ENCODE assay signal across 8 cellular contexts in genomic region chr12:104462931-104463339, GRCh38. TPM values are rescaled to one million over a fixed set of nuclear protein-coding genes. Genes with fewer than 3 reads are reported as not detected.
DNase-seq lines count a peak whose midpoint lies in the region; ATAC-seq and TF ChIP-seq lines count a peak whose summit lies in the region.

No MANE protein-coding gene starts in this region.

- CTCF ChIA-PET in activated CD8-positive, alpha-beta T cell treated with anti-CD3 and anti-CD28 coated beads, Interleukin-2, amount 10 ng/mL, durations not matched to agents 7 days and 5 days (lab: Charles Lee) = interaction anchor here (0.8 to 1.0 kb wide), 2 partner anchors 15 to 81 kb away, joined by 4 to 7 read pairs; no protein-coding TSS in a partner anchor

- H3K4me1 Mint-ChIP-seq in activated CD8-positive, alpha-beta T cell treated with anti-CD3 and anti-CD28 coated beads, Interleukin-2, amount 10 ng/mL, durations not matched to agents 7 days and 5 days (ENCODE audit: low read depth) = peaks cover 79% of the 10 kb centered on the region
- H3K4me1 Mint-ChIP-seq in natural killer cell treated with Interleukin-12 subunit alpha and Interleukin-12 subunit beta and Interleukin-15 and Interleukin-18, amount 100 ng/mL, for 72 hours (ENCODE audit: low read depth in 2 of 2) = peaks cover 61 to 77% of the 10 kb centered on the region in 2 donors

- H3K27me3 Mint-ChIP-seq in activated CD8-positive, alpha-beta T cell treated with anti-CD3 and anti-CD28 coated beads, Interleukin-2, amount 10 ng/mL, durations not matched to agents 7 days and 5 days (ENCODE audit: low read depth) = no peaks in the 10 kb centered on the region
- H3K27me3 Mint-ChIP-seq in natural killer cell treated with Interleukin-12 subunit alpha and Interleukin-12 subunit beta and Interleukin-15 and Interleukin-18, amount 100 ng/mL, for 72 hours = no peaks in the 10 kb centered on the region

- no peak for TF ChIP-seq POLR2A in body of pancreas (IDR thresholded peaks at IDR 0.05)

- POLR2A ChIA-PET in activated CD8-positive, alpha-beta T cell treated with anti-CD3 and anti-CD28 coated beads, Interleukin-2, amount 10 ng/mL, durations not matched to agents 7 days and 5 days (lab: Charles Lee) = interaction anchor here (1.0 kb wide), 3 partner anchors 11 to 22 kb away, joined by 3 to 10 read pairs (median 5); no protein-coding TSS in a partner anchor

- H3K4me3 Mint-ChIP-seq in activated CD8-positive, alpha-beta T cell treated with anti-CD3 and anti-CD28 coated beads, Interleukin-2, amount 10 ng/mL, durations not matched to agents 7 days and 5 days = peak overlapping the region; percentile 81
- H3K4me3 Mint-ChIP-seq in natural killer cell treated with Interleukin-12 subunit alpha and Interleukin-12 subunit beta and Interleukin-15 and Interleukin-18, amount 100 ng/mL, for 72 hours = peak overlapping the region; percentile 99

- H3K27me3 ChIP-seq in body of pancreas = no peaks in the 10 kb centered on the region

- H3K9me3 ChIP-seq in body of pancreas = no peaks in the 10 kb centered on the region

- no peak overlapping the region for H3K4me3 ChIP-seq in body of pancreas

- peak overlapping the region; percentile 95 for H3K27ac Mint-ChIP-seq in activated CD8-positive, alpha-beta T cell treated with anti-CD3 and anti-CD28 coated beads, Interleukin-2, amount 10 ng/mL, durations not matched to agents 7 days and 5 days
- H3K27ac Mint-ChIP-seq in natural killer cell treated with Interleukin-12 subunit alpha and Interleukin-12 subunit beta and Interleukin-15 and Interleukin-18, amount 100 ng/mL, for 72 hours = peak overlapping the region; percentile 86 to 90

- H3K36me3 ChIP-seq in body of pancreas (replicated peaks in 1 of 2; ENCODE audit: insufficient read depth in 1 of 2, low read depth in 2 of 2) = no peaks in the 10 kb centered on the region

- intact Hi-C loops in body of pancreas (cut with DNase I) = no loop called here

- peak; percentile 79 for DNase-seq in activated effector memory CD4-positive, alpha-beta T cell treated with anti-CD3 and anti-CD28 coated beads, Interleukin-2, amount 50 U/mL, for 16 hours
- no peak for DNase-seq in activated effector memory CD4-positive, alpha-beta T cell treated with Interleukin-2 at 50 U/mL for 16 hours
- peak; percentile 63 for DNase-seq in activated CD8-positive, alpha-beta T cell treated with anti-CD3 and anti-CD28 coated beads, Interleukin-2, amount 10 ng/mL, durations not matched to agents 7 days and 5 days
- DNase-seq in natural killer cell treated with Interleukin-12 subunit alpha and Interleukin-12 subunit beta and Interleukin-15 and Interleukin-18, amount 100 ng/mL, for 72 hours (ENCODE audit: low spot score) = no peak
- no peak for DNase-seq in effector CD8-positive, alpha-beta T cell (lab: John Stamatoyannopoulos, UW)
- no peak for DNase-seq in body of pancreas

- H3K9me3 Mint-ChIP-seq in activated CD8-positive, alpha-beta T cell treated with anti-CD3 and anti-CD28 coated beads, Interleukin-2, amount 10 ng/mL, durations not matched to agents 7 days and 5 days (ENCODE audit: insufficient read depth) = no peaks in the 10 kb centered on the region
- H3K9me3 Mint-ChIP-seq in natural killer cell treated with Interleukin-12 subunit alpha and Interleukin-12 subunit beta and Interleukin-15 and Interleukin-18, amount 100 ng/mL, for 72 hours = peaks cover 3% of the 10 kb centered on the region

- ATAC-seq in HG03432 (IDR thresholded peaks at IDR 0.05; ENCODE audit: unreplicated experiment) (peak; percentile 58), body of pancreas (no peak), HG02970 (IDR thresholded peaks at IDR 0.05; ENCODE audit: low FRiP score, unreplicated experiment) (no peak)
- peak; percentile 55 for ATAC-seq in activated CD8-positive, alpha-beta T cell treated with anti-CD3 and anti-CD28 coated beads, Interleukin-2, amount 10 ng/mL, durations not matched to agents 7 days and 5 days
- ATAC-seq in natural killer cell treated with Interleukin-12 subunit alpha and Interleukin-12 subunit beta and Interleukin-15 and Interleukin-18, amount 100 ng/mL, for 72 hours = peak; percentile 59 to 66

- no peak for TF ChIP-seq CTCF in body of pancreas (IDR thresholded peaks at IDR 0.05)

- peak overlapping the region in 1 of 4 donors; percentile 43 for H3K27ac ChIP-seq in body of pancreas

- 56 to 90% methylated on average over 1 of the region's 1 CpG for WGBS in body of pancreas, 2 donors

- H3K36me3 Mint-ChIP-seq in activated CD8-positive, alpha-beta T cell treated with anti-CD3 and anti-CD28 coated beads, Interleukin-2, amount 10 ng/mL, durations not matched to agents 7 days and 5 days (ENCODE audit: low read depth) = peaks cover 65% of the 10 kb centered on the region
- peaks cover 19% of the 10 kb centered on the region for H3K36me3 Mint-ChIP-seq in natural killer cell treated with Interleukin-12 subunit alpha and Interleukin-12 subunit beta and Interleukin-15 and Interleukin-18, amount 100 ng/mL, for 72 hours

- peaks cover 19% of the 10 kb centered on the region for H3K4me1 ChIP-seq in body of pancreas

RNA-seq across cellular contexts. Expression of gene CHST11, which starts 6.2 kb away (rescaled TPM):
- total RNA-seq in activated CD8-positive, alpha-beta T cell treated with anti-CD3 and anti-CD28 coated beads, Interleukin-2, amount 10 ng/mL, durations not matched to agents 7 days and 5 days = 10 to 100 TPM; 82.1 to 85.2 TPM
- total RNA-seq in natural killer cell treated with Interleukin-12 subunit alpha and Interleukin-12 subunit beta and Interleukin-15 and Interleukin-18, amount 100 ng/mL, for 72 hours = 100 to 1,000 TPM; 195 to 374 TPM
- 10 to 100 TPM in 1 of 2 donors, 1 to 10 TPM in 1; 4.6 to 14.5 TPM for total RNA-seq in body of pancreas

Comparison
In these comparisons a context has a peak if more than half of its experiments do, and no peak if none do; other contexts are left out.
1. DNase-seq: peak in activated effector memory CD4-positive, alpha-beta T cell treated with anti-CD3 and anti-CD28 coated beads, Interleukin-2, amount 50 U/mL, for 16 hours (single experiment) and activated CD8-positive, alpha-beta T cell treated with anti-CD3 and anti-CD28 coated beads, Interleukin-2, amount 10 ng/mL, durations not matched to agents 7 days and 5 days (single experiment); none in activated effector memory CD4-positive, alpha-beta T cell treated with Interleukin-2 at 50 U/mL for 16 hours (single experiment), natural killer cell treated with Interleukin-12 subunit alpha and Interleukin-12 subunit beta and Interleukin-15 and Interleukin-18, amount 100 ng/mL, for 72 hours (single experiment), effector CD8-positive, alpha-beta T cell (single experiment) and body of pancreas (0 of 4).
2. ATAC-seq: peak in HG03432 (single experiment), activated CD8-positive, alpha-beta T cell treated with anti-CD3 and anti-CD28 coated beads, Interleukin-2, amount 10 ng/mL, durations not matched to agents 7 days and 5 days (single experiment) and natural killer cell treated with Interleukin-12 subunit alpha and Interleukin-12 subunit beta and Interleukin-15 and Interleukin-18, amount 100 ng/mL, for 72 hours (2 of 2); none in body of pancreas (single experiment) and HG02970 (single experiment).
3. RNA of gene CHST11, which starts 6.2 kb away (total RNA-seq): 195 to 374 TPM in natural killer cell treated with Interleukin-12 subunit alpha and Interleukin-12 subunit beta and Interleukin-15 and Interleukin-18, amount 100 ng/mL, for 72 hours and 82.1 to 85.2 TPM in activated CD8-positive, alpha-beta T cell treated with anti-CD3 and anti-CD28 coated beads, Interleukin-2, amount 10 ng/mL, durations not matched to agents 7 days and 5 days; 4.6 to 14.5 TPM in body of pancreas; every median in the first group is over 4 times any median in the second.